3 cellular contexts compared by ENCODE assay signal in the genomic region with DNA sequence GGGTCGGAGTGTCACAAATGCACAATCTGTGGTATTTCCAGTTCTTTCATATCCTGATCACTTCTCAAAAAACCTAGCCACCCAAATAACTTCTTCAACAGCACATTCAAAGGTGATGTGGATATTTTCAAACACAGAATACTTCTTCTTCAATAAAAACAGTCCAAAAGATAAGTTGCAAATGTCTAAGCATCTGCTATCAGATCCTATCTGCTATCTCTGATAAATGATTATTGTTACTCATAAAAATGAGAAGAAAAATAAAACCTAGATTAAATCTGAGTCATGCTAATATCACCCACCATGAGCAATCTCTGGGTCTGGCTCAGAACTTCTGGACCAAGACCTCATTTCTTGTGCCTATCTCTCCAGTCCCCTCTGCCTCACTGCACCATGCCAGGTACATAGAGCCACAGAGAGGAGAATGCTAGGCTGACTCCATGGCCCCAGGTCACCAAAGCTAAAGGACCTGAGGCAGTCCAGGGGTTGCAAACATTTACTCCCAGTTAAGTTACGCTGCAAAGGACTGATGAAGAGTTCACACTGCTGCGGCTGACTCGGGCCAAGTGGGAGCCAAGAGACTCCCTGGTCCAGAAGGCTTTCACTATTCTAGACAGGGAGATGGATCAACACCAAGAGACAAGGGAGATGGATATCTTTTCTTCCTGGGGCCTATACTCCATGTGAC.
TF ChIP-seq lines count a peak whose summit lies in the region.

No MANE protein-coding gene starts in this region.

TF ChIP-seq in A549, 52 proteins besides CTCF, POLR2A, EP300 and RAD21:
- no peak for TF ChIP-seq EHMT2 (IDR thresholded peaks at IDR 0.05; ENCODE audit: low read depth)
- no peak for TF ChIP-seq SMC3 (IDR thresholded peaks at IDR 0.05)
- TF ChIP-seq, protein P1, sequence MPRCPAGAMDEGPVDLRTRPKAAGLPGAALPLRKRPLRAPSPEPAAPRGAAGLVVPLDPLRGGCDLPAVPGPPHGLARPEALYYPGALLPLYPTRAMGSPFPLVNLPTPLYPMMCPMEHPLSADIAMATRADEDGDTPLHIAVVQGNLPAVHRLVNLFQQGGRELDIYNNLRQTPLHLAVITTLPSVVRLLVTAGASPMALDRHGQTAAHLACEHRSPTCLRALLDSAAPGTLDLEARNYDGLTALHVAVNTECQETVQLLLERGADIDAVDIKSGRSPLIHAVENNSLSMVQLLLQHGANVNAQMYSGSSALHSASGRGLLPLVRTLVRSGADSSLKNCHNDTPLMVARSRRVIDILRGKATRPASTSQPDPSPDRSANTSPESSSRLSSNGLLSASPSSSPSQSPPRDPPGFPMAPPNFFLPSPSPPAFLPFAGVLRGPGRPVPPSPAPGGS (IDR thresholded peaks at IDR 0.05), result no peak
- TF ChIP-seq, protein P2, sequence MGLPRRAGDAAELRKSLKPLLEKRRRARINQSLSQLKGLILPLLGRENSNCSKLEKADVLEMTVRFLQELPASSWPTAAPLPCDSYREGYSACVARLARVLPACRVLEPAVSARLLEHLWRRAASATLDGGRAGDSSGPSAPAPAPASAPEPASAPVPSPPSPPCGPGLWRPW (IDR thresholded peaks at IDR 0.05), result no peak
- no peak for TF ChIP-seq HEYL (CRISPR knock-in tag; IDR thresholded peaks at IDR 0.05)
- no peak for TF ChIP-seq MYC (IDR thresholded peaks at IDR 0.05; ENCODE audit: borderline replicate concordance, low read length)
- TF ChIP-seq POLR2AphosphoS2 (conservative IDR thresholded peaks at IDR 0.05; ENCODE audit: low read length), result no peak

TF ChIP-seq in IMR-90, 13 proteins besides CTCF, POLR2A, EP300 and RAD21:
- no peak for TF ChIP-seq RFX5 (IDR thresholded peaks at IDR 0.05; ENCODE audit: low read depth, low read length)
- no peak for TF ChIP-seq MXI1 (IDR thresholded peaks at IDR 0.05; ENCODE audit: borderline replicate concordance, low read depth, low read length)
TF ChIP-seq in IMR-90: peak in this region for 0.

TF ChIP-seq in GM12878, 131 proteins besides CTCF, POLR2A, EP300 and RAD21:
- TF ChIP-seq BMI1 (IDR thresholded peaks at IDR 0.05; ENCODE audit: borderline replicate concordance), result no peak
- TF ChIP-seq SMC3 (IDR thresholded peaks at IDR 0.05; ENCODE audit: borderline replicate concordance, low read length), result no peak
- TF ChIP-seq BCL11A (IDR thresholded peaks at IDR 0.05; ENCODE audit: low read depth, low read length), result no peak
- no peak for TF ChIP-seq SMAD1 (IDR thresholded peaks at IDR 0.05; ENCODE audit: low read depth, partially characterized antibody)
- TF ChIP-seq RBBP5 (conservative IDR thresholded peaks at IDR 0.05), result no peak
- TF ChIP-seq, protein P3, sequence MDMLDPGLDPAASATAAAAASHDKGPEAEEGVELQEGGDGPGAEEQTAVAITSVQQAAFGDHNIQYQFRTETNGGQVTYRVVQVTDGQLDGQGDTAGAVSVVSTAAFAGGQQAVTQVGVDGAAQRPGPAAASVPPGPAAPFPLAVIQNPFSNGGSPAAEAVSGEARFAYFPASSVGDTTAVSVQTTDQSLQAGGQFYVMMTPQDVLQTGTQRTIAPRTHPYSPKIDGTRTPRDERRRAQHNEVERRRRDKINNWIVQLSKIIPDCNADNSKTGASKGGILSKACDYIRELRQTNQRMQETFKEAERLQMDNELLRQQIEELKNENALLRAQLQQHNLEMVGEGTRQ (IDR thresholded peaks at IDR 0.05; ENCODE audit: borderline replicate concordance, low read depth, low read length), result no peak
- TF ChIP-seq PAX8 (IDR thresholded peaks at IDR 0.05), result no peak
- TF ChIP-seq, protein P4, sequence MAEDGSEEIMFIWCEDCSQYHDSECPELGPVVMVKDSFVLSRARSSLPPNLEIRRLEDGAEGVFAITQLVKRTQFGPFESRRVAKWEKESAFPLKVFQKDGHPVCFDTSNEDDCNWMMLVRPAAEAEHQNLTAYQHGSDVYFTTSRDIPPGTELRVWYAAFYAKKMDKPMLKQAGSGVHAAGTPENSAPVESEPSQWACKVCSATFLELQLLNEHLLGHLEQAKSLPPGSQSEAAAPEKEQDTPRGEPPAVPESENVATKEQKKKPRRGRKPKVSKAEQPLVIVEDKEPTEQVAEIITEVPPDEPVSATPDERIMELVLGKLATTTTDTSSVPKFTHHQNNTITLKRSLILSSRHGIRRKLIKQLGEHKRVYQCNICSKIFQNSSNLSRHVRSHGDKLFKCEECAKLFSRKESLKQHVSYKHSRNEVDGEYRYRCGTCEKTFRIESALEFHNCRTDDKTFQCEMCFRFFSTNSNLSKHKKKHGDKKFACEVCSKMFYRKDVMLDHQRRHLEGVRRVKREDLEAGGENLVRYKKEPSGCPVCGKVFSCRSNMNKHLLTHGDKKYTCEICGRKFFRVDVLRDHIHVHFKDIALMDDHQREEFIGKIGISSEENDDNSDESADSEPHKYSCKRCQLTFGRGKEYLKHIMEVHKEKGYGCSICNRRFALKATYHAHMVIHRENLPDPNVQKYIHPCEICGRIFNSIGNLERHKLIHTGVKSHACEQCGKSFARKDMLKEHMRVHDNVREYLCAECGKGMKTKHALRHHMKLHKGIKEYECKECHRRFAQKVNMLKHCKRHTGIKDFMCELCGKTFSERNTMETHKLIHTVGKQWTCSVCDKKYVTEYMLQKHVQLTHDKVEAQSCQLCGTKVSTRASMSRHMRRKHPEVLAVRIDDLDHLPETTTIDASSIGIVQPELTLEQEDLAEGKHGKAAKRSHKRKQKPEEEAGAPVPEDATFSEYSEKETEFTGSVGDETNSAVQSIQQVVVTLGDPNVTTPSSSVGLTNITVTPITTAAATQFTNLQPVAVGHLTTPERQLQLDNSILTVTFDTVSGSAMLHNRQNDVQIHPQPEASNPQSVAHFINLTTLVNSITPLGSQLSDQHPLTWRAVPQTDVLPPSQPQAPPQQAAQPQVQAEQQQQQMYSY (CRISPR knock-in tag; IDR thresholded peaks at IDR 0.05), result no peak
- TF ChIP-seq, protein P5, sequence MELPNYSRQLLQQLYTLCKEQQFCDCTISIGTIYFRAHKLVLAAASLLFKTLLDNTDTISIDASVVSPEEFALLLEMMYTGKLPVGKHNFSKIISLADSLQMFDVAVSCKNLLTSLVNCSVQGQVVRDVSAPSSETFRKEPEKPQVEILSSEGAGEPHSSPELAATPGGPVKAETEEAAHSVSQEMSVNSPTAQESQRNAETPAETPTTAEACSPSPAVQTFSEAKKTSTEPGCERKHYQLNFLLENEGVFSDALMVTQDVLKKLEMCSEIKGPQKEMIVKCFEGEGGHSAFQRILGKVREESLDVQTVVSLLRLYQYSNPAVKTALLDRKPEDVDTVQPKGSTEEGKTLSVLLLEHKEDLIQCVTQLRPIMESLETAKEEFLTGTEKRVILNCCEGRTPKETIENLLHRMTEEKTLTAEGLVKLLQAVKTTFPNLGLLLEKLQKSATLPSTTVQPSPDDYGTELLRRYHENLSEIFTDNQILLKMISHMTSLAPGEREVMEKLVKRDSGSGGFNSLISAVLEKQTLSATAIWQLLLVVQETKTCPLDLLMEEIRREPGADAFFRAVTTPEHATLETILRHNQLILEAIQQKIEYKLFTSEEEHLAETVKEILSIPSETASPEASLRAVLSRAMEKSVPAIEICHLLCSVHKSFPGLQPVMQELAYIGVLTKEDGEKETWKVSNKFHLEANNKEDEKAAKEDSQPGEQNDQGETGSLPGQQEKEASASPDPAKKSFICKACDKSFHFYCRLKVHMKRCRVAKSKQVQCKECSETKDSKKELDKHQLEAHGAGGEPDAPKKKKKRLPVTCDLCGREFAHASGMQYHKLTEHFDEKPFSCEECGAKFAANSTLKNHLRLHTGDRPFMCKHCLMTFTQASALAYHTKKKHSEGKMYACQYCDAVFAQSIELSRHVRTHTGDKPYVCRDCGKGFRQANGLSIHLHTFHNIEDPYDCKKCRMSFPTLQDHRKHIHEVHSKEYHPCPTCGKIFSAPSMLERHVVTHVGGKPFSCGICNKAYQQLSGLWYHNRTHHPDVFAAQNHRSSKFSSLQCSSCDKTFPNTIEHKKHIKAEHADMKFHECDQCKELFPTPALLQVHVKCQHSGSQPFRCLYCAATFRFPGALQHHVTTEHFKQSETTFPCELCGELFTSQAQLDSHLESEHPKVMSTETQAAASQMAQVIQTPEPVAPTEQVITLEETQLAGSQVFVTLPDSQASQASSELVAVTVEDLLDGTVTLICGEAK (IDR thresholded peaks at IDR 0.05; ENCODE audit: borderline replicate concordance), result no peak
- TF ChIP-seq MXI1 (IDR thresholded peaks at IDR 0.05; ENCODE audit: low read depth, low read length), result no peak
- no peak for TF ChIP-seq SPI1 (IDR thresholded peaks at IDR 0.05; ENCODE audit: borderline replicate concordance, insufficient read depth, low read depth, low read length)
- no peak for TF ChIP-seq SREBF1 (IDR thresholded peaks at IDR 0.05; ENCODE audit: low read length)
- TF ChIP-seq, protein P6, sequence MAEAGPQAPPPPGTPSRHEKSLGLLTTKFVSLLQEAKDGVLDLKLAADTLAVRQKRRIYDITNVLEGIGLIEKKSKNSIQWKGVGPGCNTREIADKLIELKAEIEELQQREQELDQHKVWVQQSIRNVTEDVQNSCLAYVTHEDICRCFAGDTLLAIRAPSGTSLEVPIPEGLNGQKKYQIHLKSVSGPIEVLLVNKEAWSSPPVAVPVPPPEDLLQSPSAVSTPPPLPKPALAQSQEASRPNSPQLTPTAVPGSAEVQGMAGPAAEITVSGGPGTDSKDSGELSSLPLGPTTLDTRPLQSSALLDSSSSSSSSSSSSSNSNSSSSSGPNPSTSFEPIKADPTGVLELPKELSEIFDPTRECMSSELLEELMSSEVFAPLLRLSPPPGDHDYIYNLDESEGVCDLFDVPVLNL (IDR thresholded peaks at IDR 0.05; ENCODE audit: low read depth, low read length), result no peak
- no peak for TF ChIP-seq MTA3 (IDR thresholded peaks at IDR 0.05; ENCODE audit: borderline replicate concordance, low read length)
